In genomic region chr9:68708513-68708912, GRCh38 we compare ENCODE assay signal across 21 cellular contexts. TPM values are rescaled to one million over a fixed set of nuclear protein-coding genes. Genes with fewer than 3 reads are reported as not detected.
DNase-seq lines count a peak whose midpoint lies in the region; ATAC-seq, FAIRE-seq and TF ChIP-seq lines count a peak whose summit lies in the region.
"Had no signal": no experiment of that assay in that cellular context is flagged by ENCODE, and none has a peak within 500 bp of the region (broad histone marks: within the 10 kb centered on the region; RNA-seq: fewer than 3 reads in every experiment).

No MANE protein-coding gene starts in this region.

- peaks cover 68% of the 10 kb centered on the region for H3K4me1 Mint-ChIP-seq in activated B cell treated with CpG ODN at 0.5 μM for 24 hours
- peaks cover 33 to 64% of the 10 kb centered on the region in 2 donors for H3K4me1 Mint-ChIP-seq in stimulated activated naive B cell treated with anti-CD40 and anti-IgM and Interleukin-4, amounts not matched to agents 10 μg/mL and 1 μg/mL and 100 μg/mL, for 72 hours
- peaks cover 7 to 26% (median 22%) of the 10 kb centered on the region in 3 donors for H3K4me1 Mint-ChIP-seq in T-cell

- DNase-seq in GM18507 (ENCODE audit: extremely low spot score, insufficient read length, low read depth) = no peak
- DNase-seq in activated B cell treated with CpG ODN at 0.5 μM for 24 hours = no peak
- DNase-seq in stimulated activated naive B cell treated with anti-CD40 and anti-IgM and Interleukin-4, amounts not matched to agents 10 μg/mL and 1 μg/mL and 100 μg/mL, for 72 hours = no peak
- no peak for DNase-seq in T-cell
- DNase-seq in D721Med (ENCODE audit: insufficient read length, low spot score) = no peak
- DNase-seq: activated CD4-positive, alpha-beta T cell treated with anti-CD3 and anti-CD28 coated beads, Interleukin-2, amount 50 U/mL, for 1 hour; BE2C; central memory CD4-positive, alpha-beta T cell; effector CD8-positive, alpha-beta T cell; heart right ventricle; KG1; mesenchymal stem cell; NCI-H1417; NCI-H2171 treated with DMSO at 0.1 percent for 48 hours; stimulated activated CD4-positive, alpha-beta T cell treated with anti-CD3 and anti-CD28 coated beads, Interleukin-4, amount 100 ng/mL, for 1 hour; substantia nigra had no signal

- H3K9me3 Mint-ChIP-seq in activated B cell treated with CpG ODN at 0.5 μM for 24 hours (no peaks in the 10 kb centered on the region), T-cell (no peaks in the 10 kb centered on the region)
- H3K9me3 Mint-ChIP-seq in stimulated activated naive B cell treated with anti-CD40 and anti-IgM and Interleukin-4, amounts not matched to agents 10 μg/mL and 1 μg/mL and 100 μg/mL, for 72 hours = no peaks in the 10 kb centered on the region
- H3K9me3 Mint-ChIP-seq: nephron had no signal

- H3K27me3 Mint-ChIP-seq in activated B cell treated with CpG ODN at 0.5 μM for 24 hours = no peaks in the 10 kb centered on the region
- H3K27me3 Mint-ChIP-seq in stimulated activated naive B cell treated with anti-CD40 and anti-IgM and Interleukin-4, amounts not matched to agents 10 μg/mL and 1 μg/mL and 100 μg/mL, for 72 hours = no peaks in the 10 kb centered on the region
- peaks cover 69 to 82% of the 10 kb centered on the region in 2 donors for H3K27me3 Mint-ChIP-seq in T-cell

- H3K36me3 Mint-ChIP-seq in activated B cell treated with CpG ODN at 0.5 μM for 24 hours (ENCODE audit: low read depth) = peaks cover 18% of the 10 kb centered on the region
- H3K36me3 Mint-ChIP-seq in stimulated activated naive B cell treated with anti-CD40 and anti-IgM and Interleukin-4, amounts not matched to agents 10 μg/mL and 1 μg/mL and 100 μg/mL, for 72 hours = peaks cover 36 to 59% of the 10 kb centered on the region in 2 donors
- H3K36me3 Mint-ChIP-seq in T-cell = no peaks in the 10 kb centered on the region

- ATAC-seq in HG03460 (IDR thresholded peaks at IDR 0.05; ENCODE audit: unreplicated experiment) = peak; percentile 17
- no peak for ATAC-seq in activated B cell treated with CpG ODN at 0.5 μM for 24 hours (ENCODE audit: low read depth)
- ATAC-seq in stimulated activated naive B cell treated with anti-CD40 and anti-IgM and Interleukin-4, amounts not matched to agents 10 μg/mL and 1 μg/mL and 100 μg/mL, for 72 hours (replicated peaks) = peak; percentile 12 to 13
- no peak for ATAC-seq in esophagus mucosa
- no peak for ATAC-seq in T-cell (replicated peaks in 1 of 4)
- ATAC-seq: heart right ventricle had no signal

- FAIRE-seq in GM18507 (lab: Jason Lieb, UNC) (peak; percentile 86), D721Med (lab: Jason Lieb, UNC) (no peak)
- FAIRE-seq: islet of Langerhans had no signal

- CTCF ChIA-PET in activated B cell treated with CpG ODN at 0.5 μM for 24 hours (lab: Charles Lee) (interaction anchor here (0.9 to 1.4 kb wide), 4 partner anchors 23 to 122 kb away, joined by 3 to 5 read pairs (median 4); a partner anchor contains a TSS), T-cell (lab: Charles Lee) (interaction anchor here (0.6 to 0.8 kb wide), 3 partner anchors 17 to 269 kb away, joined by 3 to 4 read pairs (median 4); no protein-coding TSS in a partner anchor)

- H3K27ac Mint-ChIP-seq in activated B cell treated with CpG ODN at 0.5 μM for 24 hours (peak overlapping the region; percentile 59), T-cell (no peak overlapping the region)
- H3K27ac Mint-ChIP-seq in stimulated activated naive B cell treated with anti-CD40 and anti-IgM and Interleukin-4, amounts not matched to agents 10 μg/mL and 1 μg/mL and 100 μg/mL, for 72 hours = peak overlapping the region; percentile 73
- H3K27ac Mint-ChIP-seq: nephron had no signal

- intact Hi-C loops in activated B cell treated with CpG ODN at 0.5 μM for 24 hours (cut with micrococcal nuclease) = loop anchor here (5.0 kb wide), 2 partner anchors 329 to 1709 kb away; partner anchors contain the start of gene FXN

- H3K4me3 Mint-ChIP-seq in activated B cell treated with CpG ODN at 0.5 μM for 24 hours = peak overlapping the region; percentile 97
- peak overlapping the region; percentile 87 to 95 for H3K4me3 Mint-ChIP-seq in stimulated activated naive B cell treated with anti-CD40 and anti-IgM and Interleukin-4, amounts not matched to agents 10 μg/mL and 1 μg/mL and 100 μg/mL, for 72 hours
- no peak overlapping the region for H3K4me3 Mint-ChIP-seq in T-cell
- H3K4me3 Mint-ChIP-seq: nephron had no signal

- TF ChIP-seq CTCF in activated B cell treated with CpG ODN at 0.5 μM for 24 hours (IDR thresholded peaks at IDR 0.05) (no peak), D721Med (IDR thresholded peaks at IDR 0.05; ENCODE audit: insufficient read depth, missing control alignments) (no peak)

- POLR2A ChIA-PET in activated B cell treated with CpG ODN at 0.5 μM for 24 hours (lab: Charles Lee) = interaction anchor here (1.6 to 2.8 kb wide), 2 partner anchors 68 to 71 kb away, joined by 5 to 20 read pairs; a partner anchor contains a TSS
- POLR2A ChIA-PET in T-cell (lab: Charles Lee) = no interaction called here

RNA-seq across cellular contexts. Expression of gene PIP5K1B, which starts 3.5 kb away (rescaled TPM):
- total RNA-seq in activated B cell treated with CpG ODN at 0.5 μM for 24 hours (17.1 and 22.0 TPM in 2 replicates), esophagus mucosa (1.3 TPM), T-cell (1 to 10 TPM in 2 of 5 donors, under 1 TPM in 3; 0.29 to 1.8 (median 0.95) TPM)
- total RNA-seq: G401 had no signal

Comparison
In these comparisons a context has a peak if more than half of its experiments do, and no peak if none do; other contexts are left out.
1. ATAC-seq: peak in HG03460 (single experiment) and stimulated activated naive B cell treated with anti-CD40 and anti-IgM and Interleukin-4, amounts not matched to agents 10 μg/mL and 1 μg/mL and 100 μg/mL, for 72 hours (2 of 2); none in activated B cell treated with CpG ODN at 0.5 μM for 24 hours (single experiment), esophagus mucosa (single experiment) and T-cell (0 of 4).
2. H3K27ac Mint-ChIP-seq: peak in activated B cell treated with CpG ODN at 0.5 μM for 24 hours (single experiment) and stimulated activated naive B cell treated with anti-CD40 and anti-IgM and Interleukin-4, amounts not matched to agents 10 μg/mL and 1 μg/mL and 100 μg/mL, for 72 hours (single experiment); none in T-cell (0 of 2).
3. H3K4me3 Mint-ChIP-seq: peak in activated B cell treated with CpG ODN at 0.5 μM for 24 hours (single experiment) and stimulated activated naive B cell treated with anti-CD40 and anti-IgM and Interleukin-4, amounts not matched to agents 10 μg/mL and 1 μg/mL and 100 μg/mL, for 72 hours (2 of 2); none in T-cell (0 of 3).